Comparison of ENCODE assay signal across 9 cellular contexts in the genomic region with DNA sequence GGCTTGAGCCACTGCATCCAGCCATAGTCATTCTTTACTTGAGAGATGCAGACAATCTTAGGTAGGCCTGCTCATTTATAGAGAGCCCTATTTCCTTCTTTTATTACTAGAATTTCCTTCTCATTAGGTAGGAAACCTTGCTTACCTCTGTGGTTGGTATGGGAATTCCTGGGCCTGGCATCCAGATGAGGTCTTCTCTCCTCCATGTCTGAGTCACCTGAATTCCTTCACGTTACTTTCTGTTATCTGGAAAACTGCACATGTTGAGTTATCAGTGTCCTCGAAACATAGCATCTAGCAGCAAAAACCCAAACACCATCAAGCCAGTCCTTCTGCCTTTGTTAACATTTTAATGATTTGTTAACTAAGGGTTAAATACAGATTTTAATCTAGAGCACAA. TPM values are rescaled to one million over a fixed set of nuclear protein-coding genes. Genes with fewer than 3 reads are reported as not detected.
DNase-seq lines count a peak whose midpoint lies in the region; ATAC-seq and TF ChIP-seq lines count a peak whose summit lies in the region.
"Had no signal": no experiment of that assay in that cellular context is flagged by ENCODE, and none has a peak within 500 bp of the region (broad histone marks: within the 10 kb centered on the region; RNA-seq: fewer than 3 reads in every experiment).

No MANE protein-coding gene starts in this region.

- peaks cover 26% of the 10 kb centered on the region for H3K4me1 ChIP-seq in mammary epithelial cell (ENCODE audit: insufficient read depth, low read length)
- H3K4me1 ChIP-seq in SJCRH30: peaks cover 23% of the 10 kb centered on the region

- H3K9me3 ChIP-seq in CD4-positive, alpha-beta T cell (ENCODE audit: control insufficient read depth, low read length): peaks cover 11% of the 10 kb centered on the region
- 0 out of 2 replicates have a peak, but pooled peaks cover 3% of the 10 kb centered on the region for H3K9me3 ChIP-seq in MG63
- no peaks in the 10 kb centered on the region for H3K9me3 ChIP-seq in mammary epithelial cell (replicated peaks; ENCODE audit: insufficient read depth, low read length)
- peaks cover 8% of the 10 kb centered on the region for H3K9me3 ChIP-seq in SJCRH30 (replicated peaks)

- in situ Hi-C loops in mammary epithelial cell (cut with MboI; ENCODE audit: low sequenced_read_pairs in 2 of 2): no loop called here

- dilution Hi-C loops in mammary epithelial cell (cut with HindIII; ENCODE audit: low sequenced_read_pairs): no loop called here

- no peak for ATAC-seq in CD4-positive, alpha-beta T cell (ENCODE audit: poor library complexity)
- no peak for ATAC-seq in HG02798 (IDR thresholded peaks at IDR 0.05; ENCODE audit: poor library complexity, unreplicated experiment)

- no peaks in the 10 kb centered on the region for H3K27me3 ChIP-seq in CD4-positive, alpha-beta T cell (ENCODE audit: control insufficient read depth, insufficient read depth, low read length)
- no peaks in the 10 kb centered on the region for H3K27me3 ChIP-seq in MG63
- H3K27me3 ChIP-seq in mammary epithelial cell (ENCODE audit: insufficient read depth, low read length): no peaks in the 10 kb centered on the region
- H3K27me3 ChIP-seq in SJCRH30: no peaks in the 10 kb centered on the region

- CTCF ChIA-PET in CD4-positive, alpha-beta T cell (lab: Charles Lee): interaction anchor here (1.2 kb wide), 2 partner anchors 29 to 58 kb away, joined by 5 read pairs; no protein-coding TSS in a partner anchor
- CTCF ChIA-PET in mammary epithelial cell (lab: Charles Lee; ENCODE audit: low non-redundant PET): no interaction called here

- no peak for TF ChIP-seq CTCF in CD4-positive, alpha-beta T cell (IDR thresholded peaks at IDR 0.05)
- TF ChIP-seq CTCF in mammary epithelial cell (conservative IDR thresholded peaks at IDR 0.05 in 1 of 2, IDR thresholded peaks at IDR 0.05 in 1 of 2; ENCODE audit: extremely low read depth in 1 of 2, insufficient read depth in 1 of 2, low read depth in 1 of 2, low read length in 2 of 2) (no peak), neural crest cell (conservative IDR thresholded peaks at IDR 0.05) (no peak)

- H3K9me3 Mint-ChIP-seq in CD4-positive, alpha-beta T cell: peaks cover 5% of the 10 kb centered on the region
- no peaks in the 10 kb centered on the region for H3K9me3 Mint-ChIP-seq in neural crest cell

- H3K4me2 ChIP-seq in mammary epithelial cell (ENCODE audit: insufficient read depth, low read depth, low read length): peak overlapping the region; percentile 91

- H3K4me3 Mint-ChIP-seq in CD4-positive, alpha-beta T cell: peak overlapping the region; percentile 89
- peak overlapping the region; percentile 94 for H3K4me3 Mint-ChIP-seq in neural crest cell

- H3K36me3 ChIP-seq in MG63 (peaks cover 80% of the 10 kb centered on the region), mammary epithelial cell (ENCODE audit: insufficient read depth, low read length) (peaks cover 27% of the 10 kb centered on the region), SJCRH30 (peaks cover 70% of the 10 kb centered on the region)

- intact Hi-C loops in CD4-positive, alpha-beta T cell (cut with DNase I, micrococcal nuclease): no loop called here
- intact Hi-C loops in mammary epithelial cell (cut with micrococcal nuclease): loop anchor here (2.0 kb wide), 1 partner anchor 229 kb away; a partner anchor contains a TSS

- H3K79me2 ChIP-seq in mammary epithelial cell (ENCODE audit: insufficient read depth, low read length): peaks cover 85% of the 10 kb centered on the region

- H3K4me3 ChIP-seq in MG63: peak overlapping the region; percentile 98
- H3K4me3 ChIP-seq in mammary epithelial cell (replicated peaks in 1 of 3; ENCODE audit: insufficient read depth in 1 of 3, low read depth in 2 of 3, low read length in 3 of 3): peak overlapping the region in 1 of 3 experiments; percentile 90
- no peak overlapping the region for H3K4me3 ChIP-seq in SJCRH30

- no peak overlapping the region for H2AFZ ChIP-seq in mammary epithelial cell (ENCODE audit: low read depth, low read length)

- 14% methylated on average over 2 of the region's 2 CpGs for WGBS in mammary epithelial cell (ENCODE audit: low coverage, missing lambda C conversion rate)

- H4K20me1 ChIP-seq in mammary epithelial cell (ENCODE audit: insufficient read depth, low read length): peaks cover 2% of the 10 kb centered on the region

- H3K36me3 Mint-ChIP-seq in CD4-positive, alpha-beta T cell (ENCODE audit: low read depth): peaks cover 90% of the 10 kb centered on the region
- H3K36me3 Mint-ChIP-seq in neural crest cell (ENCODE audit: low read depth): peaks cover 49% of the 10 kb centered on the region

- BruUV-seq in mammary epithelial cell (replicated peaks; lab: Mats Ljungman, UMichigan): no TSS peak

- H3K27ac Mint-ChIP-seq in CD4-positive, alpha-beta T cell: peak overlapping the region; percentile 93
- H3K27ac Mint-ChIP-seq in neural crest cell (ENCODE audit: unreplicated experiment): no peak overlapping the region

- peak overlapping the region; percentile 95 for H3K27ac ChIP-seq in CD4-positive, alpha-beta T cell (ENCODE audit: low read depth, low read length)
- H3K27ac ChIP-seq in mammary epithelial cell (ENCODE audit: insufficient read depth, low read depth, low read length) (peak overlapping the region; percentile 79), SJCRH30 (no peak overlapping the region)

- H3K9ac ChIP-seq in mammary epithelial cell (ENCODE audit: insufficient read depth, low read length): peak overlapping the region; percentile 98

- no peak for DNase-seq in CD4-positive, alpha-beta T cell
- DNase-seq in MG63: no peak
- peak; percentile 82 for DNase-seq in mammary epithelial cell
- DNase-seq in neural crest cell (ENCODE audit: low read depth, low spot score): no peak
- no peak for DNase-seq in NCI-H2029 (lab: John Stamatoyannopoulos, UW)
- DNase-seq in HK-2 (ENCODE audit: unreplicated experiment): no peak
- DNase-seq in SJCRH30: no peak
- DNase-seq: activated CD4-positive, alpha-beta T cell treated with anti-CD3 and anti-CD28 coated beads for 1 hour had no signal

- H3K27me3 Mint-ChIP-seq in CD4-positive, alpha-beta T cell: peaks cover 4% of the 10 kb centered on the region
- H3K27me3 Mint-ChIP-seq in neural crest cell (ENCODE audit: low read depth): peaks cover 15% of the 10 kb centered on the region

- H3K4me1 Mint-ChIP-seq in CD4-positive, alpha-beta T cell (ENCODE audit: low read depth): peaks cover 65% of the 10 kb centered on the region
- H3K4me1 Mint-ChIP-seq in neural crest cell: peaks cover 38% of the 10 kb centered on the region

- POLR2A ChIA-PET in CD4-positive, alpha-beta T cell (lab: Charles Lee): interaction anchor here (0.9 to 2.7 kb wide), 2 partner anchors 8 to 1515 kb away, joined by 3 to 18 read pairs; no protein-coding TSS in a partner anchor

RNA-seq across cellular contexts. Expression of a gene that starts 2.2 kb away (rescaled TPM):
- 10 to 100 TPM; 50.6 to 51.6 TPM for total RNA-seq in CD4-positive, alpha-beta T cell
- 29.6 and 34.3 TPM in 2 replicates for total RNA-seq in MG63 (2014; rRNA removed; shearing (Covaris generic); ENCODE audit: low replicate concordance)
- total RNA-seq in mammary epithelial cell (10 to 100 TPM; 24.9 to 34.0 TPM), neural crest cell (10.0 and 10.4 TPM in 2 replicates)
- 6.3 TPM for polyA plus RNA-seq in mammary epithelial cell
- polyA minus RNA-seq in mammary epithelial cell: 54.2 TPM
- 23.8 and 25.5 TPM in 2 replicates for total RNA-seq in SJCRH30 (2014; rRNA removed; shearing (Covaris generic))

RNA-seq across cellular contexts. Expression of a gene that starts 56.4 kb away (rescaled TPM):
- 100 to 1,000 TPM; 116 to 126 TPM for total RNA-seq in CD4-positive, alpha-beta T cell
- 67.0 and 84.4 TPM in 2 replicates for total RNA-seq in MG63 (2014; rRNA removed; shearing (Covaris generic); ENCODE audit: low replicate concordance)
- total RNA-seq in mammary epithelial cell (10 to 100 TPM; 39.0 to 44.1 TPM), neural crest cell (33.2 and 34.3 TPM in 2 replicates)
- 36.9 TPM for polyA plus RNA-seq in mammary epithelial cell
- polyA minus RNA-seq in mammary epithelial cell: 52.4 TPM
- total RNA-seq in SJCRH30 (2014; rRNA removed; shearing (Covaris generic)): 103 and 114 TPM in 2 replicates
